Comparison of ENCODE assay signal across 15 cellular contexts in genomic region chr5:72387985-72388384, GRCh38.
DNase-seq lines count a peak whose midpoint lies in the region; ATAC-seq, FAIRE-seq and TF ChIP-seq lines count a peak whose summit lies in the region.
"Had no signal": no experiment of that assay in that cellular context is flagged by ENCODE, and none has a peak within 500 bp of the region (broad histone marks: within the 10 kb centered on the region; RNA-seq: fewer than 3 reads in every experiment).

No MANE protein-coding gene starts in this region.

- intact Hi-C loops in Panc1 (cut with micrococcal nuclease; ENCODE audit: unreplicated experiment), result no loop called here
- intact Hi-C loops in endothelial cell of umbilical vein (cut with micrococcal nuclease), result loop anchor here (1.0 to 5.0 kb wide), 4 partner anchors 22 to 214 kb away; partner anchors contain the start of gene ZNF366

- H3K79me2 ChIP-seq in endothelial cell of umbilical vein (ENCODE audit: control insufficient read depth, insufficient read depth, low read length) (no peaks in the 10 kb centered on the region), mesendoderm (ENCODE audit: control insufficient read depth, insufficient read depth, low read length) (no peaks in the 10 kb centered on the region)

- H3K23ac ChIP-seq in mesendoderm (ENCODE audit: low read length), result no peak overlapping the region

- H3K4me1 ChIP-seq in Panc1 (ENCODE audit: control insufficient read depth, insufficient read depth, low read length) (0 out of 2 replicates have a peak, but pooled peaks cover 2% of the 10 kb centered on the region), endothelial cell of umbilical vein (ENCODE audit: control insufficient read depth, extremely low read depth, insufficient read depth, low read length) (peaks cover 43% of the 10 kb centered on the region), mesendoderm (ENCODE audit: control insufficient read depth, low read depth, low read length) (no peaks in the 10 kb centered on the region)

- H3K9me3 Mint-ChIP-seq in T-helper 2 cell treated with Interferon-gamma antibody and Interleukin-4, amounts not matched to agents 5 μg/mL and 100 μg/mL, for 36 hours, result no peaks in the 10 kb centered on the region
- H3K9me3 Mint-ChIP-seq: CD14-positive monocyte, neural crest cell had no signal

- POLR2A ChIA-PET in Panc1 (lab: Charles Lee) (no interaction called here), endothelial cell of umbilical vein (lab: Charles Lee) (interaction anchor here (1.7 kb wide), 1 partner anchor 64 kb away, joined by 6 read pairs; no protein-coding TSS in a partner anchor)

- no peak overlapping the region for H3K27ac ChIP-seq in Panc1 (ENCODE audit: low read length)
- H3K27ac ChIP-seq in endothelial cell of umbilical vein (ENCODE audit: insufficient read depth, low read depth, low read length), result peak overlapping the region; percentile 97
- H3K27ac ChIP-seq in mesendoderm (ENCODE audit: low read depth, low read length), result no peak overlapping the region

- CTCF ChIA-PET in Panc1 (lab: Charles Lee) (no interaction called here), endothelial cell of umbilical vein (lab: Charles Lee) (interaction anchor here (1.1 to 3.1 kb wide), 10 partner anchors 9 to 136 kb away, joined by 3 to 32 read pairs (median 8); no protein-coding TSS in a partner anchor)

- dilution Hi-C loops in endothelial cell of umbilical vein (cut with MboI; ENCODE audit: extremely low pct_ligation_motif_present, low sequenced_read_pairs), result no loop called here

- no peak overlapping the region for H3K4ac ChIP-seq in mesendoderm (ENCODE audit: low read depth, low read length)

- 100% methylated on average over 1 of the region's 3 CpGs for WGBS in mesendoderm (ENCODE audit: extremely low coverage, insufficient coverage, low lambda C conversion rate)

- H2AK5ac ChIP-seq in mesendoderm (ENCODE audit: low read length), result no peak overlapping the region

- H3K9me1 ChIP-seq in endothelial cell of umbilical vein (replicated peaks; ENCODE audit: control insufficient read depth, extremely low read depth, insufficient read depth, low read length), result no peaks in the 10 kb centered on the region

- H3K36me3 ChIP-seq in Panc1 (ENCODE audit: control insufficient read depth, insufficient read depth, low read length) (no peaks in the 10 kb centered on the region), endothelial cell of umbilical vein (ENCODE audit: control insufficient read depth in 2 of 2, extremely low read depth in 1 of 2, insufficient read depth in 2 of 2, low read length in 2 of 2) (no peaks in the 10 kb centered on the region), mesendoderm (ENCODE audit: control insufficient read depth, insufficient read depth, low read length) (no peaks in the 10 kb centered on the region)

- no TSS peak for BruUV-seq in Panc1 (replicated peaks; lab: Mats Ljungman, UMichigan)
- no TSS peak for BruUV-seq in endothelial cell of umbilical vein (replicated peaks; lab: Mats Ljungman, UMichigan)

- ATAC-seq in Panc1, result no peak
- no peak for ATAC-seq in GM18907 (IDR thresholded peaks at IDR 0.05; ENCODE audit: unreplicated experiment)
- ATAC-seq: K562 had no signal

- H3K27me3 ChIP-seq in Panc1 (ENCODE audit: control insufficient read depth, insufficient read depth, low read length) (no peaks in the 10 kb centered on the region), endothelial cell of umbilical vein (ENCODE audit: control insufficient read depth in 2 of 2, insufficient read depth in 2 of 2, low read length in 2 of 2) (no peaks in the 10 kb centered on the region), mesendoderm (ENCODE audit: insufficient read depth, low read length, poor library complexity) (no peaks in the 10 kb centered on the region)

- H2BK120ac ChIP-seq in mesendoderm (ENCODE audit: low read depth, low read length), result no peak overlapping the region

- in situ Hi-C loops in Panc1 (cut with HindIII; ENCODE audit: low pct_unique_long_range_greater_than_20kb, low sequenced_read_pairs), result no loop called here

- no peaks in the 10 kb centered on the region for H3K79me1 ChIP-seq in mesendoderm (ENCODE audit: low read length)

- DNase-seq in EH (ENCODE audit: low read depth) (peak; percentile 91), Panc1 (ENCODE audit: low read depth, low spot score) (peak; percentile 41), endothelial cell of umbilical vein (ENCODE audit: low read depth, low spot score) (peak; percentile 90), mesendoderm (peak; percentile 30), NCI-H2029 treated with DMSO at 0.1 percent for 48 hours (lab: John Stamatoyannopoulos, UW) (no peak), SKM-1 treated with dmso at 0.1 percent for 144 hours (lab: John Stamatoyannopoulos, UW; ENCODE audit: unreplicated experiment) (no peak)
- DNase-seq in T-helper 2 cell treated with Interferon-gamma antibody and Interleukin-4, amounts not matched to agents 5 μg/mL and 100 μg/mL, for 36 hours (ENCODE audit: low spot score), result no peak
- DNase-seq: activated CD8-positive, alpha-beta memory T cell treated with anti-CD3 and anti-CD28 coated beads, Interleukin-2, amount 50 U/mL, for 4 hours; kidney; stimulated activated naive CD4-positive, alpha-beta T cell had no signal

- H3K4me1 Mint-ChIP-seq in T-helper 2 cell treated with Interferon-gamma antibody and Interleukin-4, amounts not matched to agents 5 μg/mL and 100 μg/mL, for 36 hours (ENCODE audit: low read depth), result no peaks in the 10 kb centered on the region
- H3K4me1 Mint-ChIP-seq: neural crest cell had no signal

- H4K8ac ChIP-seq in mesendoderm (ENCODE audit: low read depth, low read length), result no peak overlapping the region

- TF ChIP-seq CTCF in Panc1 (IDR thresholded peaks at IDR 0.05) (no peak), endothelial cell of umbilical vein (IDR thresholded peaks at IDR 0.05; ENCODE audit: extremely low read depth in 1 of 2, insufficient read depth in 1 of 2, low read depth in 1 of 2, low read length in 2 of 2) (no peak)

- H3K4me3 Mint-ChIP-seq in T-helper 2 cell treated with Interferon-gamma antibody and Interleukin-4, amounts not matched to agents 5 μg/mL and 100 μg/mL, for 36 hours, result no peak overlapping the region
- H3K4me3 Mint-ChIP-seq: CD14-positive monocyte, neural crest cell had no signal

- H3K4me3 ChIP-seq in Panc1 (ENCODE audit: low read depth in 2 of 2, low read length in 2 of 2) (no peak overlapping the region), endothelial cell of umbilical vein (replicated peaks in 1 of 3; ENCODE audit: insufficient read depth in 1 of 3, low read depth in 1 of 3, low read length in 3 of 3) (no peak overlapping the region), mesendoderm (ENCODE audit: low read length) (no peak overlapping the region)
- H3K4me3 ChIP-seq: K562 had no signal

- H2BK15ac ChIP-seq in mesendoderm (replicated peaks; ENCODE audit: low read depth), result no peak overlapping the region

- H3K9ac ChIP-seq in endothelial cell of umbilical vein (replicated peaks; ENCODE audit: extremely low read depth, insufficient read depth, low read length), result peak overlapping the region; percentile 76
- no peak overlapping the region for H3K9ac ChIP-seq in mesendoderm (ENCODE audit: low read length)

- no peak overlapping the region for H2BK5ac ChIP-seq in mesendoderm (ENCODE audit: low read length)

- TF ChIP-seq POLR2A in endothelial cell of umbilical vein (IDR thresholded peaks at IDR 0.05; ENCODE audit: low read depth, low read length), result no peak

- H3K9me3 ChIP-seq in Panc1 (ENCODE audit: control insufficient read depth, insufficient read depth, low read depth, low read length), result no peaks in the 10 kb centered on the region
- no peaks in the 10 kb centered on the region for H3K9me3 ChIP-seq in endothelial cell of umbilical vein (replicated peaks; ENCODE audit: control insufficient read depth, insufficient read depth, low read length)

- H3K4me2 ChIP-seq in endothelial cell of umbilical vein (ENCODE audit: insufficient read depth, low read length) (peak overlapping the region; percentile 57), mesendoderm (ENCODE audit: low read length) (no peak overlapping the region)

- H2AFZ ChIP-seq in endothelial cell of umbilical vein (ENCODE audit: low read depth, low read length), result no peak overlapping the region

- peaks cover 11% of the 10 kb centered on the region for H3K27me3 Mint-ChIP-seq in T-helper 2 cell treated with Interferon-gamma antibody and Interleukin-4, amounts not matched to agents 5 μg/mL and 100 μg/mL, for 36 hours (ENCODE audit: low read depth)

- H3K27ac Mint-ChIP-seq in T-helper 2 cell treated with Interferon-gamma antibody and Interleukin-4, amounts not matched to agents 5 μg/mL and 100 μg/mL, for 36 hours, result no peak overlapping the region

- peak; percentile 97 for FAIRE-seq in endothelial cell of umbilical vein (lab: Jason Lieb, UNC)
- FAIRE-seq: K562, kidney, TTC549 had no signal

- H3K18ac ChIP-seq in mesendoderm (ENCODE audit: low read length), result no peak overlapping the region

- no peak overlapping the region for H4K5ac ChIP-seq in mesendoderm (ENCODE audit: low read length)

- H3K36me3 Mint-ChIP-seq in T-helper 2 cell treated with Interferon-gamma antibody and Interleukin-4, amounts not matched to agents 5 μg/mL and 100 μg/mL, for 36 hours (ENCODE audit: low read depth), result no peaks in the 10 kb centered on the region
- H3K36me3 Mint-ChIP-seq: CD14-positive monocyte had no signal

- no peaks in the 10 kb centered on the region for H4K20me1 ChIP-seq in endothelial cell of umbilical vein (replicated peaks; ENCODE audit: control insufficient read depth, extremely low read depth, insufficient read depth, low read length)

- H3K56ac ChIP-seq in mesendoderm (ENCODE audit: low read length), result no peak overlapping the region

TF ChIP-seq in endothelial cell of umbilical vein, 7 proteins besides CTCF, POLR2A, EP300 and RAD21:
- TF ChIP-seq FOS (IDR thresholded peaks at IDR 0.05; ENCODE audit: borderline replicate concordance, insufficient read depth, low read length), result peak; percentile 90
- TF ChIP-seq POLR2AphosphoS5 (IDR thresholded peaks at IDR 0.05; ENCODE audit: insufficient read depth, low read depth, low read length), result peak; percentile 59
- peak; percentile 16 for TF ChIP-seq GATA2 (IDR thresholded peaks at IDR 0.05; ENCODE audit: insufficient read depth, insufficient read length, low read depth, low read length)
- no peak for TF ChIP-seq MAX (IDR thresholded peaks at IDR 0.05; ENCODE audit: insufficient read depth, insufficient read length)
- TF ChIP-seq JUN (IDR thresholded peaks at IDR 0.05; ENCODE audit: borderline replicate concordance, insufficient read depth, insufficient read length, low read depth), result peak; percentile 99
- TF ChIP-seq EZH2 (IDR thresholded peaks at IDR 0.05; ENCODE audit: borderline replicate concordance, low read depth, low read length, severe bottlenecking), result no peak
- no peak for TF ChIP-seq MYC (IDR thresholded peaks at IDR 0.05; ENCODE audit: low read depth, low read length)

Comparison
In these comparisons a context has a peak if more than half of its experiments do, and no peak if none do; other contexts are left out.
1. DNase-seq: peak in EH (single experiment), Panc1 (single experiment), endothelial cell of umbilical vein (single experiment) and mesendoderm (single experiment); none in NCI-H2029 treated with DMSO at 0.1 percent for 48 hours (single experiment), T-helper 2 cell treated with Interferon-gamma antibody and Interleukin-4, amounts not matched to agents 5 μg/mL and 100 μg/mL, for 36 hours (single experiment) and SKM-1 treated with dmso at 0.1 percent for 144 hours (single experiment).